ENCODE assay signal across 22 cellular contexts in genomic region chr2:241007111-241007510, GRCh38.
"Had no signal": no experiment of that assay in that cellular context is flagged by ENCODE, and none has a peak within 500 bp of the region (broad histone marks: within the 10 kb centered on the region; RNA-seq: fewer than 3 reads in every experiment).

No MANE protein-coding gene starts in this region.

- H3K27ac ChIP-seq: epithelial cell of prostate, esophagus squamous epithelium, gastroesophageal sphincter, hepatocyte, parathyroid adenoma, sigmoid colon, skin epidermis, uterus had no signal

- H3K4me1 ChIP-seq: parathyroid adenoma, uterus had no signal

- H3K36me3 ChIP-seq: uterus had no signal

- DNase-seq: effector memory CD8-positive, alpha-beta T cell; esophagus squamous epithelium; foreskin fibroblast; mesenchymal stem cell; naive B cell; nephron progenitor cell; retina; stimulated activated CD4-positive, alpha-beta T cell treated with anti-CD3 and anti-CD28 coated beads, Interleukin-12 subunit alpha, Interleukin-12 subunit beta, amount 100 ng/mL, for 4 hours; stimulated activated naive CD4-positive, alpha-beta T cell treated with Interleukin-2 at 50 U/mL for 16 hours; trophoblast cell; uterus had no signal

- H3K4me3 Mint-ChIP-seq: dendritic cell treated with granulocyte-macrophage colony-stimulating factor and Interleukin-4, amounts not matched to agents 40 ng/mL and 50 ng/mL, for 4 days; effector memory CD8-positive, alpha-beta T cell; naive B cell; nephron progenitor cell had no signal

- H3K4me2 ChIP-seq: hepatocyte had no signal

- H3K4me3 ChIP-seq: esophagus squamous epithelium, gastroesophageal sphincter, hepatocyte, left ventricle myocardium inferior, lung, psoas muscle, sigmoid colon, skin epidermis, uterus had no signal

- H3K27ac Mint-ChIP-seq: dendritic cell treated with granulocyte-macrophage colony-stimulating factor and Interleukin-4, amounts not matched to agents 40 ng/mL and 50 ng/mL, for 4 days; effector memory CD8-positive, alpha-beta T cell; naive B cell; nephron progenitor cell had no signal

- H3K27me3 ChIP-seq: gastroesophageal sphincter, hepatocyte, sigmoid colon, uterus had no signal

- H3K9ac ChIP-seq: parathyroid adenoma had no signal

- ATAC-seq: effector memory CD8-positive, alpha-beta T cell; gastroesophageal sphincter; left cardiac atrium had no signal
